ENCODE assay signal across 20 cellular contexts in genomic region chrX:19177710-19178109, GRCh38. TPM values are rescaled to one million over a fixed set of nuclear protein-coding genes. Genes with fewer than 3 reads are reported as not detected.
DNase-seq lines count a peak whose midpoint lies in the region; ATAC-seq, FAIRE-seq and TF ChIP-seq lines count a peak whose summit lies in the region.
"Had no signal": no experiment of that assay in that cellular context is flagged by ENCODE, and none has a peak within 500 bp of the region (broad histone marks: within the 10 kb centered on the region; RNA-seq: fewer than 3 reads in every experiment).

No MANE protein-coding gene starts in this region.

- ATAC-seq in HG03378 (IDR thresholded peaks at IDR 0.05; ENCODE audit: unreplicated experiment) (no peak), heart right ventricle (no peak), esophagus mucosa (no peak)
- ATAC-seq: HCT116, T-helper 17 cell had no signal

- H3K27ac ChIP-seq in astrocyte (ENCODE audit: low read depth, low read length) (no peak overlapping the region), neuronal stem cell (replicated peaks; ENCODE audit: low read length) (no peak overlapping the region), heart right ventricle (no peak overlapping the region)
- H3K27ac ChIP-seq: BLaER1 treated with 17β-estradiol and CSF1 and Interleukin-3, amounts not matched to agents 10 nM and 100 nM; PC-9 had no signal

- DNase-seq in Daoy (ENCODE audit: low read depth) (peak; percentile 11), NCI-H128 (lab: John Stamatoyannopoulos, UW; ENCODE audit: unreplicated experiment) (peak; percentile 14), astrocyte (ENCODE audit: low read depth) (peak; percentile 56), neuronal stem cell (ENCODE audit: low spot score) (no peak), heart right ventricle (no peak)
- DNase-seq: COR-L47, KG1, NCI-H2081, NCI-H226, NCI-H526 treated with DMSO at 0.1 percent for 48 hours, PC-9, Right ventricle myocardium superior, T-helper 17 cell had no signal

- H3K4me2 ChIP-seq in astrocyte (ENCODE audit: low read length), result no peak overlapping the region
- no peak overlapping the region for H3K4me2 ChIP-seq in neuronal stem cell (ENCODE audit: insufficient read depth, low read length, poor library complexity, severe bottlenecking)
- H3K4me2 ChIP-seq: BLaER1 treated with 17β-estradiol and CSF1 and Interleukin-3, amounts not matched to agents 10 nM and 100 nM; PC-9 had no signal

- no peak overlapping the region for H3K4me3 Mint-ChIP-seq in astrocyte (ENCODE audit: unreplicated experiment)
- no peak overlapping the region for H3K4me3 Mint-ChIP-seq in nephron
- H3K4me3 Mint-ChIP-seq: T-helper 17 cell had no signal

- H3K27me3 Mint-ChIP-seq in astrocyte (ENCODE audit: low read depth, unreplicated experiment), result no peaks in the 10 kb centered on the region
- no peaks in the 10 kb centered on the region for H3K27me3 Mint-ChIP-seq in nephron (ENCODE audit: low read depth)

- H3K23ac ChIP-seq in neuronal stem cell (ENCODE audit: low read depth, low read length, poor library complexity), result no peak overlapping the region

- H3K27ac Mint-ChIP-seq in astrocyte (ENCODE audit: unreplicated experiment) (no peak overlapping the region), nephron (peak overlapping the region; percentile 38 to 87 (median 82))
- H3K27ac Mint-ChIP-seq: T-helper 17 cell had no signal

- no peak overlapping the region for H2AK5ac ChIP-seq in neuronal stem cell (ENCODE audit: low read depth, low read length)

- no peaks in the 10 kb centered on the region for H3K79me2 ChIP-seq in astrocyte (ENCODE audit: insufficient read depth, low read length)

- H2BK5ac ChIP-seq in neuronal stem cell (ENCODE audit: low read length), result no peak overlapping the region

- H3K4me1 Mint-ChIP-seq in astrocyte (ENCODE audit: low read depth, unreplicated experiment), result peaks cover 9% of the 10 kb centered on the region
- H3K4me1 Mint-ChIP-seq in nephron, result peaks cover 21% of the 10 kb centered on the region
- H3K4me1 Mint-ChIP-seq: T-helper 17 cell had no signal

- H3K4me3 ChIP-seq in astrocyte (ENCODE audit: insufficient read depth, low read depth, low read length) (no peak overlapping the region), neuronal stem cell (ENCODE audit: low read length in 2 of 2) (no peak overlapping the region), heart right ventricle (no peak overlapping the region)
- H3K4me3 ChIP-seq: BLaER1 treated with 17β-estradiol and CSF1 and Interleukin-3, amounts not matched to agents 10 nM and 100 nM; PC-9 had no signal

- no peak overlapping the region for H2BK15ac ChIP-seq in neuronal stem cell (ENCODE audit: low read length)

- H3K79me1 ChIP-seq in neuronal stem cell (ENCODE audit: low read depth, low read length), result no peaks in the 10 kb centered on the region

- H4K91ac ChIP-seq in neuronal stem cell (ENCODE audit: low read depth, low read length, poor library complexity), result no peak overlapping the region

- H2AFZ ChIP-seq in astrocyte (ENCODE audit: low read depth, low read length) (no peak overlapping the region), neuronal stem cell (ENCODE audit: low read length) (no peak overlapping the region)
- H2AFZ ChIP-seq: PC-9 had no signal

- H4K20me1 ChIP-seq in astrocyte (ENCODE audit: insufficient read depth, low read length), result no peaks in the 10 kb centered on the region
- H4K20me1 ChIP-seq: BLaER1 treated with 17β-estradiol and CSF1 and Interleukin-3, amounts not matched to agents 10 nM and 100 nM had no signal

- H4K8ac ChIP-seq in neuronal stem cell (ENCODE audit: low read depth, low read length), result no peak overlapping the region

- no peak overlapping the region for H2BK120ac ChIP-seq in neuronal stem cell (ENCODE audit: low read depth, low read length)

- H3K9me3 ChIP-seq in astrocyte (ENCODE audit: insufficient read depth, low read depth, low read length) (no peaks in the 10 kb centered on the region), neuronal stem cell (replicated peaks in 1 of 2; ENCODE audit: control insufficient read depth in 2 of 2, insufficient read depth in 1 of 2, low read depth in 1 of 2, low read length in 2 of 2) (no peaks in the 10 kb centered on the region), heart right ventricle (no peaks in the 10 kb centered on the region)
- H3K9me3 ChIP-seq: BLaER1 treated with 17β-estradiol and CSF1 and Interleukin-3, amounts not matched to agents 10 nM and 100 nM had no signal

- no peaks in the 10 kb centered on the region for H3K36me3 ChIP-seq in astrocyte (ENCODE audit: insufficient read depth, low read length)
- no peaks in the 10 kb centered on the region for H3K36me3 ChIP-seq in neuronal stem cell (replicated peaks in 1 of 2; ENCODE audit: control insufficient read depth in 2 of 2, insufficient read depth in 2 of 2, low read length in 2 of 2)
- H3K36me3 ChIP-seq in heart right ventricle, result no peaks in the 10 kb centered on the region
- H3K36me3 ChIP-seq: BLaER1 treated with 17β-estradiol and CSF1 and Interleukin-3, amounts not matched to agents 10 nM and 100 nM had no signal

- no peak for TF ChIP-seq CTCF in astrocyte (IDR thresholded peaks at IDR 0.05; ENCODE audit: insufficient read depth, low read depth, low read length)
- TF ChIP-seq CTCF in nephron (IDR thresholded peaks at IDR 0.05; ENCODE audit: unreplicated experiment in 3 of 3), result no peak
- TF ChIP-seq CTCF in heart right ventricle (IDR thresholded peaks at IDR 0.05), result no peak

- H2BK12ac ChIP-seq in neuronal stem cell (ENCODE audit: low read length), result no peak overlapping the region

- no CpG with 5 or more reads among the region's 6 CpGs for WGBS in neuronal stem cell (ENCODE audit: extremely low coverage in 2 of 2, insufficient read length in 2 of 2, insufficient replicate concordance in 1 of 2), 2 donors
- 60 to 62% methylated on average over 6 of the region's 6 CpGs for WGBS in heart right ventricle, 2 donors

- H3K14ac ChIP-seq in neuronal stem cell (ENCODE audit: low read length), result no peak overlapping the region

- no peak overlapping the region for H3K18ac ChIP-seq in neuronal stem cell (ENCODE audit: low read length)

- H3K4me1 ChIP-seq in astrocyte (ENCODE audit: insufficient read depth, low read length) (peaks cover 3% of the 10 kb centered on the region), neuronal stem cell (ENCODE audit: control insufficient read depth in 2 of 2, insufficient read depth in 1 of 2, low read depth in 1 of 2, low read length in 2 of 2) (no peaks in the 10 kb centered on the region), heart right ventricle (no peaks in the 10 kb centered on the region)

- H3K36me3 Mint-ChIP-seq in astrocyte (ENCODE audit: low read depth, unreplicated experiment) (no peaks in the 10 kb centered on the region), nephron (ENCODE audit: low read depth) (no peaks in the 10 kb centered on the region)

- no peak overlapping the region for H3K4ac ChIP-seq in neuronal stem cell (ENCODE audit: low read length)

- H3K27me3 ChIP-seq in astrocyte (ENCODE audit: insufficient read depth, low read length) (no peaks in the 10 kb centered on the region), neuronal stem cell (ENCODE audit: control insufficient read depth in 3 of 3, insufficient read depth in 3 of 3, low read depth in 1 of 3, low read length in 3 of 3) (peaks cover 0 to 3% (median 0%) of the 10 kb centered on the region in 3 experiments), heart right ventricle (peaks cover 0 to 4% (median 0%) of the 10 kb centered on the region in 7 donors)

- H3K9me3 Mint-ChIP-seq in astrocyte (ENCODE audit: unreplicated experiment) (no peaks in the 10 kb centered on the region), nephron (peaks cover 11% of the 10 kb centered on the region)

- no peak for FAIRE-seq in astrocyte (lab: Jason Lieb, UNC)
- FAIRE-seq: G401.6, GM12891 had no signal

- H3K9ac ChIP-seq in astrocyte (ENCODE audit: low read length) (no peak overlapping the region), neuronal stem cell (ENCODE audit: low read depth, low read length, poor library complexity) (no peak overlapping the region)
- H3K9ac ChIP-seq: BLaER1 treated with 17β-estradiol and CSF1 and Interleukin-3, amounts not matched to agents 10 nM and 100 nM had no signal

- intact Hi-C loops in heart right ventricle (cut with DNase I), result no loop called here

RNA-seq across cellular contexts. Expression of gene ADGRG2, which starts 55.4 kb away (rescaled TPM):
- total RNA-seq in Daoy (2014; rRNA removed; shearing (Covaris generic)), result 0.29 and 0.63 TPM in 2 replicates
- total RNA-seq in astrocyte, result 0.09 TPM in 1 of 2 replicates, not detected in the other
- 0.13 TPM for polyA plus RNA-seq in neuronal stem cell (2013, experiment 1 of 2)
- 0.14 TPM for polyA plus RNA-seq in neuronal stem cell (2013, experiment 2 of 2)
- total RNA-seq in heart right ventricle, result under 1 TPM; 0.11 to 0.52 (median 0.25) TPM
- polyA plus RNA-seq in heart right ventricle, result under 1 TPM; 0.51 to 0.62 TPM
- total RNA-seq in esophagus mucosa, result 0.16 TPM
- total RNA-seq: T-helper 17 cell had no signal

Comparison
In these comparisons a context has a peak if more than half of its experiments do, and no peak if none do; other contexts are left out.
1. DNase-seq: peak in Daoy (single experiment), NCI-H128 (single experiment) and astrocyte (single experiment); none in neuronal stem cell (single experiment) and heart right ventricle (0 of 2).